In genomic region chr15:59997070-59997701, GRCh38 we compare ENCODE assay signal across 8 cellular contexts. TPM values are rescaled to one million over a fixed set of nuclear protein-coding genes. Genes with fewer than 3 reads are reported as not detected.
DNase-seq lines count a peak whose midpoint lies in the region; ATAC-seq, FAIRE-seq and TF ChIP-seq lines count a peak whose summit lies in the region.

No MANE protein-coding gene starts in this region.

- H3K4me3 ChIP-seq in HEK293 (ENCODE audit: low read depth, low read length) (peak overlapping the region; percentile 20), mucosa of descending colon (no peak overlapping the region), brain microvascular endothelial cell (ENCODE audit: low read depth, low read length) (no peak overlapping the region)

- TF ChIP-seq POLR2A in GM12892 (IDR thresholded peaks at IDR 0.05; ENCODE audit: low read depth, low read length): no peak

- CTCF ChIA-PET in HEK293 (lab: Yijun Ruan, JAX): interaction anchor here (0.6 to 2.3 kb wide), 4 partner anchors 70 to 135 kb away, joined by 3 to 10 read pairs (median 3); no protein-coding TSS in a partner anchor

- H3K9me3 ChIP-seq in HEK293 (ENCODE audit: control insufficient read depth, insufficient read depth, low read depth, low read length) (no peaks in the 10 kb centered on the region), mucosa of descending colon (no peaks in the 10 kb centered on the region)

- in situ Hi-C loops in brain microvascular endothelial cell (cut with HindIII; ENCODE audit: low pct_ligation_motif_present, low sequenced_read_pairs): no loop called here

- POLR2A ChIA-PET in HEK293 (lab: Yijun Ruan, JAX): interaction anchor here (1.6 kb wide), 1 partner anchor 9 kb away, joined by 5 read pairs; no protein-coding TSS in a partner anchor

- peaks cover 75% of the 10 kb centered on the region for H3K27me3 Mint-ChIP-seq in activated T-helper 17 cell treated with anti-CD3 and anti-CD28 coated beads, Interleukin-2, amount 50 U/mL, for 72 hours

- H3K9me3 Mint-ChIP-seq in activated T-helper 17 cell treated with anti-CD3 and anti-CD28 coated beads, Interleukin-2, amount 50 U/mL, for 72 hours: peaks cover 7% of the 10 kb centered on the region

- ATAC-seq in activated T-helper 17 cell treated with anti-CD3 and anti-CD28 coated beads, Interleukin-2, amount 50 U/mL, for 72 hours (replicated peaks): peak; percentile 91
- ATAC-seq in mucosa of descending colon: peak; percentile 66

- peaks cover 100% of the 10 kb centered on the region for H3K27me3 ChIP-seq in brain microvascular endothelial cell (replicated peaks)

- DNase-seq in GM12892 (ENCODE audit: insufficient read length) (peak; percentile 57), NCI-H2107 treated with DMSO at 0.1 percent for 48 hours (lab: John Stamatoyannopoulos, UW; ENCODE audit: unreplicated experiment) (peak; percentile 91), mucosa of descending colon (peak in 1 of 3 donors; percentile 29), mucosa of gallbladder (ENCODE audit: low spot score) (no peak), 8988T (no peak), brain microvascular endothelial cell (no peak)

- intact Hi-C loops in mucosa of descending colon (cut with DNase I, micrococcal nuclease): no loop called here

- peaks cover 23% of the 10 kb centered on the region for H3K4me1 ChIP-seq in HEK293 (ENCODE audit: control insufficient read depth, insufficient read depth, low read length)
- peaks cover 6% of the 10 kb centered on the region for H3K4me1 ChIP-seq in mucosa of descending colon (ENCODE audit: low read depth)

- H3K4me1 Mint-ChIP-seq in activated T-helper 17 cell treated with anti-CD3 and anti-CD28 coated beads, Interleukin-2, amount 50 U/mL, for 72 hours: peaks cover 14% of the 10 kb centered on the region

- FAIRE-seq in GM12892 (lab: Jason Lieb, UNC): peak; percentile 95

- TF ChIP-seq CTCF in HEK293 (tag by site-specific recombination; IDR thresholded peaks at IDR 0.05) (no peak), mucosa of descending colon (IDR thresholded peaks at IDR 0.05) (no peak), brain microvascular endothelial cell (IDR thresholded peaks at IDR 0.05; ENCODE audit: low read depth, low read length, missing control alignments) (no peak)

- peaks cover 17% of the 10 kb centered on the region for H3K36me3 Mint-ChIP-seq in activated T-helper 17 cell treated with anti-CD3 and anti-CD28 coated beads, Interleukin-2, amount 50 U/mL, for 72 hours (ENCODE audit: low read depth)

- peak overlapping the region; percentile 76 for H3K4me3 Mint-ChIP-seq in activated T-helper 17 cell treated with anti-CD3 and anti-CD28 coated beads, Interleukin-2, amount 50 U/mL, for 72 hours

- H3K36me3 ChIP-seq in HEK293 (ENCODE audit: control insufficient read depth in 2 of 2, insufficient read depth in 1 of 2, low read length in 2 of 2) (no peaks in the 10 kb centered on the region), mucosa of descending colon (ENCODE audit: low read depth) (no peaks in the 10 kb centered on the region), brain microvascular endothelial cell (replicated peaks) (no peaks in the 10 kb centered on the region)

- H3K27ac ChIP-seq in HEK293 (ENCODE audit: extremely low read depth, low read depth, low read length) (peak overlapping the region; percentile 79), brain microvascular endothelial cell (no peak overlapping the region)

- H3K27ac Mint-ChIP-seq in activated T-helper 17 cell treated with anti-CD3 and anti-CD28 coated beads, Interleukin-2, amount 50 U/mL, for 72 hours: no peak overlapping the region

TF ChIP-seq in HEK293, 187 proteins besides CTCF, POLR2A, EP300 and RAD21 (continues in another document):
- TF ChIP-seq SP3 (tag by site-specific recombination; IDR thresholded peaks at IDR 0.05): peak; percentile 19; the same call in 1 of the 2 replicates
- TF ChIP-seq ZNF521 (tag by site-specific recombination; IDR thresholded peaks at IDR 0.05): no peak
- no peak for TF ChIP-seq ZFP69B (tag by site-specific recombination; IDR thresholded peaks at IDR 0.05)
- no peak for TF ChIP-seq ZNF645 (tag by site-specific recombination; IDR thresholded peaks at IDR 0.05)
- no peak for TF ChIP-seq ZNF140 (tag by site-specific recombination; IDR thresholded peaks at IDR 0.05)
- TF ChIP-seq GLIS1 (tag by site-specific recombination; IDR thresholded peaks at IDR 0.05): peak; percentile 96
- TF ChIP-seq ZBTB26 (tag by site-specific recombination; optimal IDR thresholded peaks at IDR 0.05): peak; percentile 48
- no peak for TF ChIP-seq ZNF549 (tag by site-specific recombination; IDR thresholded peaks at IDR 0.05)
- TF ChIP-seq KLF1 (tag by site-specific recombination; IDR thresholded peaks at IDR 0.05): 0 out of 2 replicates have a peak, but pooled peaks have one; percentile 35
- TF ChIP-seq ZNF211 (tag by site-specific recombination; IDR thresholded peaks at IDR 0.05; ENCODE audit: low read depth): no peak
- TF ChIP-seq ZNF335 (tag by site-specific recombination; conservative IDR thresholded peaks at IDR 0.05): peak; percentile 51; the same call in 1 of the 2 replicates
- TF ChIP-seq RBAK (tag by site-specific recombination; IDR thresholded peaks at IDR 0.05): no peak
- peak; percentile 33 for TF ChIP-seq SP2 (tag by site-specific recombination; IDR thresholded peaks at IDR 0.05)
- peak; percentile 54; the same call in 1 of the 2 replicates for TF ChIP-seq ZBTB17 (tag by site-specific recombination; IDR thresholded peaks at IDR 0.05)
- TF ChIP-seq ZNF596 (tag by site-specific recombination; IDR thresholded peaks at IDR 0.05): peak; percentile 82; the same call in 1 of the 2 replicates
- peak; percentile 62 for TF ChIP-seq EGR2 (tag by site-specific recombination; IDR thresholded peaks at IDR 0.05; ENCODE audit: low read depth)
- TF ChIP-seq OSR2 (tag by site-specific recombination; IDR thresholded peaks at IDR 0.05): peak; percentile 74
- TF ChIP-seq ZNF707 (tag by site-specific recombination; IDR thresholded peaks at IDR 0.05): no peak
- TF ChIP-seq ZBTB8A (tag by site-specific recombination; IDR thresholded peaks at IDR 0.05): 0 out of 2 replicates have a peak, but pooled peaks have one; percentile 14
- TF ChIP-seq ZNF843 (tag by site-specific recombination; IDR thresholded peaks at IDR 0.05): 0 out of 2 replicates have a peak, but pooled peaks have one; percentile 13
- peak; percentile 89 for TF ChIP-seq ZNF366 (tag by site-specific recombination; conservative IDR thresholded peaks at IDR 0.05)
- TF ChIP-seq PRDM10 (tag by site-specific recombination; IDR thresholded peaks at IDR 0.05): peak; percentile 93

RNA-seq across cellular contexts. Expression of gene FOXB1, which starts 6.9 kb away (rescaled TPM):
- not detected for polyA plus RNA-seq in GM12892 (2012; ENCODE audit: missing spikeins)
- 1 to 10 TPM in 1 of 2 donors, under 1 TPM in 1; 0.77 to 1.1 TPM for total RNA-seq in activated T-helper 17 cell treated with anti-CD3 and anti-CD28 coated beads, Interleukin-2, amount 50 U/mL, for 72 hours
- not detected for total RNA-seq in mucosa of descending colon
- total RNA-seq in mucosa of gallbladder: not detected

Comparison
In these comparisons a context has a peak if more than half of its experiments do, and no peak if none do; other contexts are left out.
1. DNase-seq: peak in GM12892 (single experiment) and NCI-H2107 treated with DMSO at 0.1 percent for 48 hours (single experiment); none in mucosa of gallbladder (single experiment), 8988T (single experiment) and brain microvascular endothelial cell (single experiment).